ENCODE assay signal across 8 cellular contexts in genomic region chr17:68456529-68457167, GRCh38. TPM values are rescaled to one million over a fixed set of nuclear protein-coding genes. Genes with fewer than 3 reads are reported as not detected.
A peak's percentile ranks its signal among the peaks of the same experiment; 100 is the strongest.
DNase-seq lines count a peak whose midpoint lies in the region; ATAC-seq and TF ChIP-seq lines count a peak whose summit lies in the region.

No MANE protein-coding gene starts in this region.

- CTCF ChIA-PET in GM10248 (lab: Yijun Ruan, JAX): interaction anchor here (1.1 to 5.1 kb wide), 13 partner anchors 9 to 321 kb away, joined by 3 to 24 read pairs (median 5); no protein-coding TSS in a partner anchor

- peak overlapping the region; percentile 95 for H3K4me3 ChIP-seq in AG10803 (ENCODE audit: low read length)
- H3K4me3 ChIP-seq in H7 (ENCODE audit: insufficient read depth, low read depth, low read length): peak overlapping the region; percentile 67
- H3K4me3 ChIP-seq in liver (ENCODE audit: low read depth in 1 of 3, low read length in 3 of 3): peak overlapping the region; percentile 55 to 97 (median 87)

- H3K4me1 ChIP-seq in liver (ENCODE audit: control insufficient read depth in 4 of 4, insufficient read depth in 4 of 4, low read length in 3 of 4): peaks cover 3 to 22% (median 21%) of the 10 kb centered on the region in 4 donors

- WGBS in liver: 11% methylated on average over 18 of the region's 18 CpGs

- peak overlapping the region in 1 of 2 donors; percentile 26 for H3K9ac ChIP-seq in liver (ENCODE audit: low read depth in 1 of 2, low read length in 2 of 2)

- TF ChIP-seq CTCF in AG10803 (conservative IDR thresholded peaks at IDR 0.05; ENCODE audit: low read length) (no peak), liver (IDR thresholded peaks at IDR 0.05; ENCODE audit: low read depth, low read length, missing input control) (no peak), GM10248 (IDR thresholded peaks at IDR 0.05; ENCODE audit: control extremely low read depth, extremely low read depth, low read depth, missing control alignments) (no peak)

- in situ Hi-C loops in SK-MEL-5 (cut with HindIII; ENCODE audit: low pct_unique_long_range_greater_than_20kb, low sequenced_read_pairs): no loop called here

- peak overlapping the region; percentile 76 to 84 for H3K27ac ChIP-seq in liver (ENCODE audit: low read depth in 1 of 2, low read length in 2 of 2)

- POLR2A ChIA-PET in GM10248 (lab: Yijun Ruan, JAX): interaction anchor here (0.8 kb wide), 1 partner anchor 9 kb away, joined by 4 read pairs; no protein-coding TSS in a partner anchor

- no peaks in the 10 kb centered on the region for H3K9me3 ChIP-seq in liver (ENCODE audit: control insufficient read depth in 4 of 4, low read length in 3 of 4)

- DNase-seq in AG10803 (ENCODE audit: low read depth): peak; percentile 94
- DNase-seq in H7: peak; percentile 88
- peak; percentile 97 for DNase-seq in SK-MEL-5 (ENCODE audit: low read depth, low spot score)
- DNase-seq in ecto neural progenitor cell (ENCODE audit: low spot score): peak; percentile 86
- DNase-seq in stromal cell of bone marrow (ENCODE audit: low read depth): peak; percentile 88
- DNase-seq in GM10248 (ENCODE audit: extremely low spot score): no peak

- ATAC-seq in GM21447 (IDR thresholded peaks at IDR 0.05; ENCODE audit: unreplicated experiment): no peak

- H3K36me3 ChIP-seq in H7 (replicated peaks; ENCODE audit: control insufficient read depth, insufficient read depth, low read length): no peaks in the 10 kb centered on the region
- H3K36me3 ChIP-seq in liver (ENCODE audit: control insufficient read depth in 4 of 4, insufficient read depth in 3 of 4, low read depth in 1 of 4, low read length in 3 of 4): no peaks in the 10 kb centered on the region

- TF ChIP-seq RAD21 in liver (IDR thresholded peaks at IDR 0.05): peak in 1 of 2 donors; percentile 32

- no peaks in the 10 kb centered on the region; the same call in 1 of the 2 replicates for H3K27me3 ChIP-seq in H7 (ENCODE audit: control insufficient read depth, insufficient read depth, low read length)
- no peaks in the 10 kb centered on the region for H3K27me3 ChIP-seq in liver (ENCODE audit: control insufficient read depth in 4 of 4, insufficient read depth in 4 of 4, low read length in 3 of 4)

TF ChIP-seq in liver, 16 proteins besides CTCF, POLR2A, EP300 and RAD21:
- TF ChIP-seq, protein P1, sequence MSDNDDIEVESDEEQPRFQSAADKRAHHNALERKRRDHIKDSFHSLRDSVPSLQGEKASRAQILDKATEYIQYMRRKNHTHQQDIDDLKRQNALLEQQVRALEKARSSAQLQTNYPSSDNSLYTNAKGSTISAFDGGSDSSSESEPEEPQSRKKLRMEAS (IDR thresholded peaks at IDR 0.05): peak; percentile 47
- TF ChIP-seq JUND (IDR thresholded peaks at IDR 0.05) (no peak), HNF4A (conservative IDR thresholded peaks at IDR 0.05) (peak; percentile 19 to 43), FOXA1 (IDR thresholded peaks at IDR 0.05) (no peak), EGR1 (IDR thresholded peaks at IDR 0.05; ENCODE audit: low read depth in 2 of 2) (no peak), GABPA (IDR thresholded peaks at IDR 0.05 in 1 of 2, conservative IDR thresholded peaks at IDR 0.05 in 1 of 2) (no peak), FOXA2 (IDR thresholded peaks at IDR 0.05) (no peak), REST (IDR thresholded peaks at IDR 0.05) (no peak), HNF4G (IDR thresholded peaks at IDR 0.05) (no peak), YY1 (IDR thresholded peaks at IDR 0.05) (peak; percentile 60), NR2F2 (IDR thresholded peaks at IDR 0.05) (peak; percentile 16), SP1 (IDR thresholded peaks at IDR 0.05) (peak; percentile 25), ZBTB33 (IDR thresholded peaks at IDR 0.05) (no peak), RXRA (IDR thresholded peaks at IDR 0.05) (peak in 1 of 2 donors; percentile 11), TAF1 (conservative IDR thresholded peaks at IDR 0.05) (no peak)
- TF ChIP-seq, protein P2, sequence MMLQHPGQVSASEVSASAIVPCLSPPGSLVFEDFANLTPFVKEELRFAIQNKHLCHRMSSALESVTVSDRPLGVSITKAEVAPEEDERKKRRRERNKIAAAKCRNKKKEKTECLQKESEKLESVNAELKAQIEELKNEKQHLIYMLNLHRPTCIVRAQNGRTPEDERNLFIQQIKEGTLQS (IDR thresholded peaks at IDR 0.05): no peak

RNA-seq across cellular contexts. Expression of gene WIPI1, which starts 0.6 kb away (rescaled TPM):
- total RNA-seq in H7 (2014; rRNA removed; shearing (Covaris generic)): 22.4 and 24.4 TPM in 2 replicates
- total RNA-seq in SK-MEL-5 (2014; rRNA removed; shearing (Covaris generic)): 558 and 643 TPM in 2 replicates
- 337 and 389 TPM in 2 replicates for polyA plus RNA-seq in SK-MEL-5 (2015; cell fraction: cytosol; rRNA removed)
- polyA plus RNA-seq in SK-MEL-5 (2015; cell fraction: nucleus; rRNA removed): 252 and 324 TPM in 2 replicates
- total RNA-seq in liver: 10 to 100 TPM; 37.9 to 48.6 TPM
- 10 to 100 TPM; 21.1 to 21.7 TPM for polyA plus RNA-seq in liver

RNA-seq across cellular contexts. Expression of gene PRKAR1A, which starts 55.6 kb away (rescaled TPM):
- 106 and 109 TPM in 2 replicates for total RNA-seq in H7 (2014; rRNA removed; shearing (Covaris generic))
- total RNA-seq in SK-MEL-5 (2014; rRNA removed; shearing (Covaris generic)): 974 and 1,047 TPM in 2 replicates
- 806 and 839 TPM in 2 replicates for polyA plus RNA-seq in SK-MEL-5 (2015; cell fraction: cytosol; rRNA removed)
- polyA plus RNA-seq in SK-MEL-5 (2015; cell fraction: nucleus; rRNA removed): 667 and 709 TPM in 2 replicates
- 100 to 1,000 TPM; 117 to 118 TPM for total RNA-seq in liver
- 10 to 100 TPM; 55.6 to 91.2 TPM for polyA plus RNA-seq in liver

Comparison
In these comparisons a context has a peak if more than half of its experiments do, and no peak if none do; other contexts are left out.
1. RNA of gene WIPI1, which starts 0.6 kb away (total RNA-seq): 558 to 643 TPM in SK-MEL-5; 37.9 to 48.6 TPM in liver and 22.4 to 24.4 TPM in H7; every median in the first group is over 10 times any median in the second.
2. Peak in every context shown above with its lines, with median percentiles within 50 percentile points of each other: H3K4me3 ChIP-seq.